Comparison of ENCODE assay signal across 21 cellular contexts in the genomic region with DNA sequence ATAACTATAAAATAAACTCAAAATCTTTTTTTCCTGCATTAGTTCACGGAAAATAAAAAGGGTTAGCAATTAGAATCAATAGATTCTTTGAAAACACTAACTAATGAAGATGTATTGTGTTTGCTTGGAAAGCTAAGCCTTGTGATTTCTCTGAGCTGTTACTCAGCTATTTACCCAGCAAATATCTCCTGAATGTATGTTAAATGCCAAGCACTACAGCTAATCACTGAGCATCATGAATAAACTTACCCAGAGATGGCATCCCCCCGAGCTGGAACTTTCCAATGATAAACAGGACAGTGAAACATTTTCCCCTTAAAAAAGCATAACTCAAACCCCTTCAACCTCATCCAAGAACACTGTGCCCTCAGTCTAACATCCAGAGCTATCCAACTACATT.
"Had no signal": no experiment of that assay in that cellular context is flagged by ENCODE, and none has a peak within 500 bp of the region (broad histone marks: within the 10 kb centered on the region; RNA-seq: fewer than 3 reads in every experiment).

No MANE protein-coding gene starts in this region.

- H3K9ac ChIP-seq: parathyroid adenoma had no signal

- H3K4me3 ChIP-seq: coronary artery, heart left ventricle, psoas muscle, right lobe of liver, spleen, tibial artery, upper lobe of right lung, vagina had no signal

- H3K27me3 ChIP-seq: heart left ventricle, right lobe of liver, spleen, tibial artery, upper lobe of right lung, vagina had no signal

- H2AFZ ChIP-seq: parathyroid adenoma had no signal

- DNase-seq: effector CD4-positive, alpha-beta T cell; endodermal cell; erythroblast; heart left ventricle; hypothalamus; islet precursor cell; mammary epithelial cell; psoas muscle; retina; right lobe of liver; spleen; stimulated activated CD4-positive, alpha-beta T cell treated with anti-CD3 and anti-CD28 coated beads, Interleukin-15, amount 100 ng/mL, for 24 hours; stimulated activated CD4-positive, alpha-beta T cell treated with anti-CD3 and anti-CD28 coated beads, Interleukin-1b, Interleukin-23, amount 100 ng/mL, for 48 hours; stimulated activated CD4-positive, alpha-beta T cell treated with anti-CD3 and anti-CD28 coated beads, Interleukin-4, amount 100 ng/mL, for 24 hours; tibial artery; upper lobe of right lung had no signal

- H3K4me1 ChIP-seq: psoas muscle, spleen, upper lobe of right lung, vagina had no signal

- H3K36me3 ChIP-seq: heart left ventricle, right lobe of liver, spleen, tibial artery, upper lobe of right lung, vagina had no signal

- ATAC-seq: heart left ventricle; left lobe of liver; natural killer cell treated with Interleukin-12 subunit alpha and Interleukin-12 subunit beta and Interleukin-15 and Interleukin-18, amount 100 ng/mL, for 72 hours; psoas muscle; right lobe of liver; upper lobe of right lung had no signal

- H3K27ac ChIP-seq: coronary artery, heart left ventricle, parathyroid adenoma, psoas muscle, right lobe of liver, spleen, tibial artery, upper lobe of right lung, vagina had no signal

- H3K9me3 ChIP-seq: heart left ventricle, psoas muscle, right lobe of liver, spleen, tibial artery, upper lobe of right lung, vagina had no signal
